ENCODE assay signal across 1 cellular context in the genomic region with DNA sequence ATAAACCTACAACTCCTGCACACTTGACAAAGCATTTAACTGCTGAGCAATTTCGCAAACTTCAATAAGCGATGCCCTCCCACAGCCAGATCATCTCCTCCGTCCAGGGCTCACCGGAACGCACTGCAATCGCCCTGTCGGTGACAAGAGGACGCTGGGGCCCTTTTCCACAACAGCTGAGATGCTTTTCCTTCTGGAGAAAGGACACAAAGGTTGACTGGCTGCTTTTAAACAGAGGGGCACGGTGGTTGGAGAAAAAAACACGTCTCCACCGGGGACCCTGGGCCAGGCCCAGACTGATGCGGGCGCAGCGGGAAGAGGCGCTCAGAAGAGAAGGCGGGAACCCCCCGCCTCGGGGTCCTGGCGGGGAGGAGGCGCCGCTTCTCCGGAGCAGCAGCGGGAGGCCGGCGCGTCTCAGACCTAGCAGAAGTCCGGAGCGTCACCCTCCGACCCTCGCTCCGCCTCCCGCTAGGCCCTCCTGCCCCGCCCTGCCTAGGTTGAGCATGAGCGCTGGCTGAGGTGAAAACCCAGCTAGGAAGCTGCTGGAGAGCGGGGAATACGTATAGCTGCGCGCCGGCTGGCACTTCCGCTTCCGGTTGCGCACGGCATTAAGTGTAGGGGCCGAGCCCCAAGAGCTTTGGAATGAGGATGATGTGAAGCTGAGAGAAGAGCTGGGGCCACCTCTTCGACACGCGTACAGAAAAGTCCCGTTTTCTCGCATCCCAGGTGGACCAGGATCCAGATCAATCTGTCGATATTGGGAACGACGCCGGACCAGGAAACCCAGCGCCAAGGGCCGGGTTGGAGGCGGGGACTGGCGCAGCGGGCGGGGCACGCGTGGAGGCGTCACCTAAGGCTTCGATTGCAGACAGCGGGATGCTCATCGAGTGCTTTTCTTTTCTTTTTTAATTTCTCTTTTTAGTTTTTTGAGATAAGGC.
TF ChIP-seq lines count a peak whose summit lies in the region.

A gene (minus strand): TSS at position 564 of the 938 bp plus-strand sequence. CDS start 3,788 bp downstream, outside the sequence.

TF ChIP-seq in K562, 482 proteins besides CTCF, POLR2A, EP300 and RAD21 (continued from another document and continues in another):
- TF ChIP-seq, protein P1, sequence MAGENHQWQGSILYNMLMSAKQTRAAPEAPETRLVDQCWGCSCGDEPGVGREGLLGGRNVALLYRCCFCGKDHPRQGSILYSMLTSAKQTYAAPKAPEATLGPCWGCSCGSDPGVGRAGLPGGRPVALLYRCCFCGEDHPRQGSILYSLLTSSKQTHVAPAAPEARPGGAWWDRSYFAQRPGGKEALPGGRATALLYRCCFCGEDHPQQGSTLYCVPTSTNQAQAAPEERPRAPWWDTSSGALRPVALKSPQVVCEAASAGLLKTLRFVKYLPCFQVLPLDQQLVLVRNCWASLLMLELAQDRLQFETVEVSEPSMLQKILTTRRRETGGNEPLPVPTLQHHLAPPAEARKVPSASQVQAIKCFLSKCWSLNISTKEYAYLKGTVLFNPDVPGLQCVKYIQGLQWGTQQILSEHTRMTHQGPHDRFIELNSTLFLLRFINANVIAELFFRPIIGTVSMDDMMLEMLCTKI (IDR thresholded peaks at IDR 0.05; ENCODE audit: partially characterized antibody), result no peak
- TF ChIP-seq ZNF274 (IDR thresholded peaks at IDR 0.05; ENCODE audit: borderline replicate concordance, low read depth, low read length), result no peak
- TF ChIP-seq, protein P2, sequence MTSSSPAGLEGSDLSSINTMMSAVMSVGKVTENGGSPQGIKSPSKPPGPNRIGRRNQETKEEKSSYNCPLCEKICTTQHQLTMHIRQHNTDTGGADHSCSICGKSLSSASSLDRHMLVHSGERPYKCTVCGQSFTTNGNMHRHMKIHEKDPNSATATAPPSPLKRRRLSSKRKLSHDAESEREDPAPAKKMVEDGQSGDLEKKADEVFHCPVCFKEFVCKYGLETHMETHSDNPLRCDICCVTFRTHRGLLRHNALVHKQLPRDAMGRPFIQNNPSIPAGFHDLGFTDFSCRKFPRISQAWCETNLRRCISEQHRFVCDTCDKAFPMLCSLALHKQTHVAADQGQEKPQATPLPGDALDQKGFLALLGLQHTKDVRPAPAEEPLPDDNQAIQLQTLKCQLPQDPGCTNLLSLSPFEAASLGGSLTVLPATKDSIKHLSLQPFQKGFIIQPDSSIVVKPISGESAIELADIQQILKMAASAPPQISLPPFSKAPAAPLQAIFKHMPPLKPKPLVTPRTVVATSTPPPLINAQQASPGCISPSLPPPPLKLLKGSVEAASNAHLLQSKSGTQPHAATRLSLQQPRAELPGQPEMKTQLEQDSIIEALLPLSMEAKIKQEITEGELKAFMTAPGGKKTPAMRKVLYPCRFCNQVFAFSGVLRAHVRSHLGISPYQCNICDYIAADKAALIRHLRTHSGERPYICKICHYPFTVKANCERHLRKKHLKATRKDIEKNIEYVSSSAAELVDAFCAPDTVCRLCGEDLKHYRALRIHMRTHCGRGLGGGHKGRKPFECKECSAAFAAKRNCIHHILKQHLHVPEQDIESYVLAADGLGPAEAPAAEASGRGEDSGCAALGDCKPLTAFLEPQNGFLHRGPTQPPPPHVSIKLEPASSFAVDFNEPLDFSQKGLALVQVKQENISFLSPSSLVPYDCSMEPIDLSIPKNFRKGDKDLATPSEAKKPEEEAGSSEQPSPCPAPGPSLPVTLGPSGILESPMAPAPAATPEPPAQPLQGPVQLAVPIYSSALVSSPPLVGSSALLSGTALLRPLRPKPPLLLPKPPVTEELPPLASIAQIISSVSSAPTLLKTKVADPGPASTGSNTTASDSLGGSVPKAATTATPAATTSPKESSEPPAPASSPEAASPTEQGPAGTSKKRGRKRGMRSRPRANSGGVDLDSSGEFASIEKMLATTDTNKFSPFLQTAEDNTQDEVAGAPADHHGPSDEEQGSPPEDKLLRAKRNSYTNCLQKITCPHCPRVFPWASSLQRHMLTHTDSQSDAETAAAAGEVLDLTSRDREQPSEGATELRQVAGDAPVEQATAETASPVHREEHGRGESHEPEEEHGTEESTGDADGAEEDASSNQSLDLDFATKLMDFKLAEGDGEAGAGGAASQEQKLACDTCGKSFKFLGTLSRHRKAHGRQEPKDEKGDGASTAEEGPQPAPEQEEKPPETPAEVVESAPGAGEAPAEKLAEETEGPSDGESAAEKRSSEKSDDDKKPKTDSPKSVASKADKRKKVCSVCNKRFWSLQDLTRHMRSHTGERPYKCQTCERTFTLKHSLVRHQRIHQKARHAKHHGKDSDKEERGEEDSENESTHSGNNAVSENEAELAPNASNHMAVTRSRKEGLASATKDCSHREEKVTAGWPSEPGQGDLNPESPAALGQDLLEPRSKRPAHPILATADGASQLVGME (CRISPR knock-in tag; IDR thresholded peaks at IDR 0.05), result peak; percentile 62; the same call in 1 of the 2 replicates
- TF ChIP-seq TBP (optimal IDR thresholded peaks at IDR 0.05; ENCODE audit: low read depth, low read length), result no peak
- TF ChIP-seq GATAD2A (IDR thresholded peaks at IDR 0.05), result no peak
- TF ChIP-seq KLF1 (tag; IDR thresholded peaks at IDR 0.05), result peak; percentile 63; the same call in 1 of the 2 replicates
- TF ChIP-seq ETS2 (tag; IDR thresholded peaks at IDR 0.05; ENCODE audit: borderline replicate concordance, poor library complexity, severe bottlenecking), result no peak
- TF ChIP-seq, protein P3, sequence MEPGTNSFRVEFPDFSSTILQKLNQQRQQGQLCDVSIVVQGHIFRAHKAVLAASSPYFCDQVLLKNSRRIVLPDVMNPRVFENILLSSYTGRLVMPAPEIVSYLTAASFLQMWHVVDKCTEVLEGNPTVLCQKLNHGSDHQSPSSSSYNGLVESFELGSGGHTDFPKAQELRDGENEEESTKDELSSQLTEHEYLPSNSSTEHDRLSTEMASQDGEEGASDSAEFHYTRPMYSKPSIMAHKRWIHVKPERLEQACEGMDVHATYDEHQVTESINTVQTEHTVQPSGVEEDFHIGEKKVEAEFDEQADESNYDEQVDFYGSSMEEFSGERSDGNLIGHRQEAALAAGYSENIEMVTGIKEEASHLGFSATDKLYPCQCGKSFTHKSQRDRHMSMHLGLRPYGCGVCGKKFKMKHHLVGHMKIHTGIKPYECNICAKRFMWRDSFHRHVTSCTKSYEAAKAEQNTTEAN (CRISPR knock-in tag; IDR thresholded peaks at IDR 0.05), result no peak
- no peak for TF ChIP-seq ZNF785 (CRISPR knock-in tag; IDR thresholded peaks at IDR 0.05)
- peak; percentile 43 for TF ChIP-seq BCOR (IDR thresholded peaks at IDR 0.05)
- TF ChIP-seq ZNF224 (CRISPR knock-in tag; IDR thresholded peaks at IDR 0.05), result no peak
- TF ChIP-seq, protein P4, sequence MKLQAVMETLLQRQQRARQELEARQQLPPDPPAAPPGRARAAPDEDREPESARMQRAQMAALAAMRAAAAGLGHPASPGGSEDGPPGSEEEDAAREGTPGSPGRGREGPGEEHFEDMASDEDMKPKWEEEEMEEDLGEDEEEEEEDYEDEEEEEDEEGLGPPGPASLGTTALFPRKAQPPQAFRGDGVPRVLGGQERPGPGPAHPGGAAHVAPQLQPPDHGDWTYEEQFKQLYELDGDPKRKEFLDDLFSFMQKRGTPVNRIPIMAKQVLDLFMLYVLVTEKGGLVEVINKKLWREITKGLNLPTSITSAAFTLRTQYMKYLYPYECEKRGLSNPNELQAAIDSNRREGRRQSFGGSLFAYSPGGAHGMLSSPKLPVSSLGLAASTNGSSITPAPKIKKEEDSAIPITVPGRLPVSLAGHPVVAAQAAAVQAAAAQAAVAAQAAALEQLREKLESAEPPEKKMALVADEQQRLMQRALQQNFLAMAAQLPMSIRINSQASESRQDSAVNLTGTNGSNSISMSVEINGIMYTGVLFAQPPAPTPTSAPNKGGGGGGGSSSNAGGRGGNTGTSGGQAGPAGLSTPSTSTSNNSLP (IDR thresholded peaks at IDR 0.05; ENCODE audit: borderline replicate concordance, low read depth, low read length), result no peak
- TF ChIP-seq ETV5 (CRISPR knock-in tag; IDR thresholded peaks at IDR 0.05; ENCODE audit: low read depth), result peak; percentile 66
- no peak for TF ChIP-seq ZC3H4 (CRISPR knock-in tag; IDR thresholded peaks at IDR 0.05; ENCODE audit: borderline replicate concordance)
- TF ChIP-seq, protein P5, sequence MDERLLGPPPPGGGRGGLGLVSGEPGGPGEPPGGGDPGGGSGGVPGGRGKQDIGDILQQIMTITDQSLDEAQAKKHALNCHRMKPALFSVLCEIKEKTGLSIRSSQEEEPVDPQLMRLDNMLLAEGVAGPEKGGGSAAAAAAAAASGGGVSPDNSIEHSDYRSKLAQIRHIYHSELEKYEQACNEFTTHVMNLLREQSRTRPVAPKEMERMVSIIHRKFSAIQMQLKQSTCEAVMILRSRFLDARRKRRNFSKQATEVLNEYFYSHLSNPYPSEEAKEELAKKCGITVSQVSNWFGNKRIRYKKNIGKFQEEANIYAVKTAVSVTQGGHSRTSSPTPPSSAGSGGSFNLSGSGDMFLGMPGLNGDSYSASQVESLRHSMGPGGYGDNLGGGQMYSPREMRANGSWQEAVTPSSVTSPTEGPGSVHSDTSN (CRISPR knock-in tag; IDR thresholded peaks at IDR 0.05; ENCODE audit: low read depth), result no peak
- TF ChIP-seq, protein P5 (tag; conservative IDR thresholded peaks at IDR 0.05; ENCODE audit: low read depth), result no peak
- TF ChIP-seq ZNF408 (CRISPR knock-in tag; IDR thresholded peaks at IDR 0.05; ENCODE audit: low read depth), result no peak
- TF ChIP-seq, protein P6, sequence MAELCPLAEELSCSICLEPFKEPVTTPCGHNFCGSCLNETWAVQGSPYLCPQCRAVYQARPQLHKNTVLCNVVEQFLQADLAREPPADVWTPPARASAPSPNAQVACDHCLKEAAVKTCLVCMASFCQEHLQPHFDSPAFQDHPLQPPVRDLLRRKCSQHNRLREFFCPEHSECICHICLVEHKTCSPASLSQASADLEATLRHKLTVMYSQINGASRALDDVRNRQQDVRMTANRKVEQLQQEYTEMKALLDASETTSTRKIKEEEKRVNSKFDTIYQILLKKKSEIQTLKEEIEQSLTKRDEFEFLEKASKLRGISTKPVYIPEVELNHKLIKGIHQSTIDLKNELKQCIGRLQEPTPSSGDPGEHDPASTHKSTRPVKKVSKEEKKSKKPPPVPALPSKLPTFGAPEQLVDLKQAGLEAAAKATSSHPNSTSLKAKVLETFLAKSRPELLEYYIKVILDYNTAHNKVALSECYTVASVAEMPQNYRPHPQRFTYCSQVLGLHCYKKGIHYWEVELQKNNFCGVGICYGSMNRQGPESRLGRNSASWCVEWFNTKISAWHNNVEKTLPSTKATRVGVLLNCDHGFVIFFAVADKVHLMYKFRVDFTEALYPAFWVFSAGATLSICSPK (IDR thresholded peaks at IDR 0.05; ENCODE audit: borderline replicate concordance), result no peak
- TF ChIP-seq U2AF2 (optimal IDR thresholded peaks at IDR 0.05; ENCODE audit: low read depth, low read length), result no peak
- no peak for TF ChIP-seq HDAC2 (IDR thresholded peaks at IDR 0.05)
- no peak for TF ChIP-seq ZNF830 (CRISPR knock-in tag; IDR thresholded peaks at IDR 0.05)
- peak; percentile 79 for TF ChIP-seq SUPT5H (IDR thresholded peaks at IDR 0.05)
- TF ChIP-seq FOXK2 (conservative IDR thresholded peaks at IDR 0.05 in 1 of 2, IDR thresholded peaks at IDR 0.05 in 1 of 2; ENCODE audit: low read depth in 2 of 2), result peak in 1 of 2 experiments; percentile 31; a peak in 1 of 4 replicates
- TF ChIP-seq, protein P7, sequence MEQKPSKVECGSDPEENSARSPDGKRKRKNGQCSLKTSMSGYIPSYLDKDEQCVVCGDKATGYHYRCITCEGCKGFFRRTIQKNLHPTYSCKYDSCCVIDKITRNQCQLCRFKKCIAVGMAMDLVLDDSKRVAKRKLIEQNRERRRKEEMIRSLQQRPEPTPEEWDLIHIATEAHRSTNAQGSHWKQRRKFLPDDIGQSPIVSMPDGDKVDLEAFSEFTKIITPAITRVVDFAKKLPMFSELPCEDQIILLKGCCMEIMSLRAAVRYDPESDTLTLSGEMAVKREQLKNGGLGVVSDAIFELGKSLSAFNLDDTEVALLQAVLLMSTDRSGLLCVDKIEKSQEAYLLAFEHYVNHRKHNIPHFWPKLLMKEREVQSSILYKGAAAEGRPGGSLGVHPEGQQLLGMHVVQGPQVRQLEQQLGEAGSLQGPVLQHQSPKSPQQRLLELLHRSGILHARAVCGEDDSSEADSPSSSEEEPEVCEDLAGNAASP (IDR thresholded peaks at IDR 0.05), result no peak
- peak; percentile 55 for TF ChIP-seq ZBTB17 (CRISPR knock-in tag; IDR thresholded peaks at IDR 0.05)
- TF ChIP-seq, protein P8, sequence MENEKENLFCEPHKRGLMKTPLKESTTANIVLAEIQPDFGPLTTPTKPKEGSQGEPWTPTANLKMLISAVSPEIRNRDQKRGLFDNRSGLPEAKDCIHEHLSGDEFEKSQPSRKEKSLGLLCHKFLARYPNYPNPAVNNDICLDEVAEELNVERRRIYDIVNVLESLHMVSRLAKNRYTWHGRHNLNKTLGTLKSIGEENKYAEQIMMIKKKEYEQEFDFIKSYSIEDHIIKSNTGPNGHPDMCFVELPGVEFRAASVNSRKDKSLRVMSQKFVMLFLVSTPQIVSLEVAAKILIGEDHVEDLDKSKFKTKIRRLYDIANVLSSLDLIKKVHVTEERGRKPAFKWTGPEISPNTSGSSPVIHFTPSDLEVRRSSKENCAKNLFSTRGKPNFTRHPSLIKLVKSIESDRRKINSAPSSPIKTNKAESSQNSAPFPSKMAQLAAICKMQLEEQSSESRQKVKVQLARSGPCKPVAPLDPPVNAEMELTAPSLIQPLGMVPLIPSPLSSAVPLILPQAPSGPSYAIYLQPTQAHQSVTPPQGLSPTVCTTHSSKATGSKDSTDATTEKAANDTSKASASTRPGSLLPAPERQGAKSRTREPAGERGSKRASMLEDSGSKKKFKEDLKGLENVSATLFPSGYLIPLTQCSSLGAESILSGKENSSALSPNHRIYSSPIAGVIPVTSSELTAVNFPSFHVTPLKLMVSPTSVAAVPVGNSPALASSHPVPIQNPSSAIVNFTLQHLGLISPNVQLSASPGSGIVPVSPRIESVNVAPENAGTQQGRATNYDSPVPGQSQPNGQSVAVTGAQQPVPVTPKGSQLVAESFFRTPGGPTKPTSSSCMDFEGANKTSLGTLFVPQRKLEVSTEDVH (IDR thresholded peaks at IDR 0.05; ENCODE audit: low read depth, partially characterized antibody), result peak; percentile 95
- TF ChIP-seq MTA2 (IDR thresholded peaks at IDR 0.05; ENCODE audit: low read depth), result no peak
